8 cellular contexts compared by ENCODE assay signal in the genomic region with DNA sequence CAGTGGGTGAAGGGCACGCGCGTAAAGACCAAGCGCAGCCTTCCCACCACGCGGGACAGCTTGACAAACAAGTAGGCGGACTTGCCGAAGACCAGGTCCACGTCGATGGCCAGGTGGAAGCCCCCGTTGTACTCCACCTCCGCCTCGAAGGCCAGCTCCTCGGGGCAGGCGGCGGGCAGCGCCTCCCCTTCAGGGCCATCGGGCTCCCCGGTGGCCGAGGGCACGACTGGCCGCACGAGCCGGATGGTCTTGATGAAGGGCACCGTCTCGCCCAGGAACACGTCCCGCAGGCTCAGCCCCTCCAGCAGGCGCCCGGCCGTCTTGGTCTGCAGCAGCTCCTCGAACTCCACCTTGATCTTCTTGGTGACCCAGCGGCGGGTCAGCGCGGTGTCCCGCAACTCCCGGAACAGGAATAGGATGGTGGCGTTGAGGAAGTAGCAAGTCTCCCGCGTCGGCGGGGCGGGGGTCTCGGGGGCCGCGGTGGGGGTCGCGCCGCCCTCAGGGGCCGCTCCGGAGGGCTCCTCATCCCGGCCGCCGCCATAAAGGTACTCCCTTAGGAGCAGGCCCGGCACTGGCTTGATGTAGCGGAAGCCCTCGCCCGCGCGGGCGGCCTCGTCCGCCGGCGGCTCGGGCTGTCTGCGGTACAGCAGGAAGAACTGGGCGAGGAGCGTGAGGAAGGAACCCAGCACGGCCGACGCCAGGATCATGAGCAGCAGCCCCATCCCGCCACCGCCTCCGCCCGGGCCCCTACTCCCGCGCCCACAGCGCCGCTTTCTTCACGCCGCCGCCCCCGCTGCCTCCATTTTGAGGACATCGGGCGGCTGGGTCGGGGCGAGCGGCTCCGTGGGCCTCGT. TPM values are rescaled to one million over a fixed set of nuclear protein-coding genes. Genes with fewer than 3 reads are reported as not detected.
DNase-seq lines count a peak whose midpoint lies in the region; ATAC-seq and TF ChIP-seq lines count a peak whose summit lies in the region.

No MANE protein-coding gene starts in this region.

- no peaks in the 10 kb centered on the region for H3K36me3 ChIP-seq in kidney epithelial cell (ENCODE audit: control insufficient read depth, insufficient read depth, low read length)
- H3K36me3 ChIP-seq in smooth muscle cell (ENCODE audit: low read depth), result no peaks in the 10 kb centered on the region

- peak overlapping the region; percentile 87 for H3K27ac Mint-ChIP-seq in chondrocyte (ENCODE audit: unreplicated experiment)

- H3K4me3 Mint-ChIP-seq in chondrocyte (ENCODE audit: unreplicated experiment), result peak overlapping the region; percentile 89

- H3K9me3 ChIP-seq in smooth muscle cell (replicated peaks; ENCODE audit: low read depth), result no peaks in the 10 kb centered on the region

- TF ChIP-seq CTCF in chondrocyte (IDR thresholded peaks at IDR 0.05) (no peak), kidney epithelial cell (IDR thresholded peaks at IDR 0.05; ENCODE audit: insufficient read depth, low read length, poor library complexity, severe bottlenecking) (no peak), smooth muscle cell (IDR thresholded peaks at IDR 0.05; ENCODE audit: borderline replicate concordance, insufficient read depth, poor library complexity, severe bottlenecking) (no peak)

- H3K4me2 ChIP-seq in smooth muscle cell, result peak overlapping the region; percentile 97

- H3K4me3 ChIP-seq in kidney epithelial cell (ENCODE audit: low read depth, low read length) (peak overlapping the region; percentile 93), smooth muscle cell (peak overlapping the region; percentile 91)

- H3K9me3 Mint-ChIP-seq in chondrocyte (ENCODE audit: low read depth), result no peaks in the 10 kb centered on the region

- peak; percentile 32 for ATAC-seq in GM19438 (IDR thresholded peaks at IDR 0.05; ENCODE audit: low read depth, unreplicated experiment)
- ATAC-seq in HG03432 (IDR thresholded peaks at IDR 0.05; ENCODE audit: unreplicated experiment), result peak; percentile 39

- H3K9ac ChIP-seq in smooth muscle cell (ENCODE audit: low read depth), result peak overlapping the region; percentile 84

- no peaks in the 10 kb centered on the region for H3F3A ChIP-seq in smooth muscle cell (ENCODE audit: low read depth)

- H3K27me3 ChIP-seq in kidney epithelial cell (ENCODE audit: control insufficient read depth, insufficient read depth, low read length), result no peaks in the 10 kb centered on the region
- peaks cover 29% of the 10 kb centered on the region for H3K27me3 ChIP-seq in smooth muscle cell (ENCODE audit: low read depth)

- H4K20me1 ChIP-seq in smooth muscle cell (ENCODE audit: low read depth), result peaks cover 50% of the 10 kb centered on the region

- peaks cover 14% of the 10 kb centered on the region for H3K27me3 Mint-ChIP-seq in chondrocyte (ENCODE audit: low read depth)

- H3K79me2 ChIP-seq in smooth muscle cell (ENCODE audit: low read depth), result peaks cover 52% of the 10 kb centered on the region

- H3K27ac ChIP-seq in smooth muscle cell (ENCODE audit: low read depth), result peak overlapping the region; percentile 90

- no peaks in the 10 kb centered on the region for H3K36me3 Mint-ChIP-seq in chondrocyte (ENCODE audit: low read depth)

- H3K4me1 Mint-ChIP-seq in chondrocyte (ENCODE audit: low read depth), result peaks cover 39% of the 10 kb centered on the region

- WGBS in smooth muscle cell (ENCODE audit: low lambda C conversion rate), result under 1% methylated on average over 66 of the region's 92 CpGs

- peak overlapping the region; percentile 95 for H2AFZ ChIP-seq in smooth muscle cell (ENCODE audit: low read depth)

- DNase-seq in DMS53 (lab: John Stamatoyannopoulos, UW), result peak; percentile 79
- peak; percentile 5 for DNase-seq in T-helper 22 cell (ENCODE audit: low read depth)
- DNase-seq in chondrocyte (ENCODE audit: low spot score), result no peak
- no peak for DNase-seq in kidney epithelial cell (ENCODE audit: low read depth)
- DNase-seq in smooth muscle cell (lab: John Stamatoyannopoulos, UW; ENCODE audit: unreplicated experiment), result peak; percentile 66
- no peak for DNase-seq in NCI-H2196 (lab: John Stamatoyannopoulos, UW; ENCODE audit: unreplicated experiment)

- H3K4me1 ChIP-seq in smooth muscle cell (ENCODE audit: low read depth), result peaks cover 15% of the 10 kb centered on the region

RNA-seq across cellular contexts. Expression of a gene that starts 0.5 kb away (rescaled TPM):
- total RNA-seq in chondrocyte, result 34.9 to 40.5 TPM (median 36.3 TPM) in 3 replicates
- 30.9 and 84.7 TPM in 2 replicates for total RNA-seq in kidney epithelial cell
- 20.5 and 22.1 TPM in 2 replicates for total RNA-seq in smooth muscle cell
- polyA plus RNA-seq in smooth muscle cell, result 5.2 and 6.3 TPM in 2 replicates

Comparison
In these comparisons a context has a peak if more than half of its experiments do, and no peak if none do; other contexts are left out.
1. DNase-seq: peak in DMS53 (single experiment), T-helper 22 cell (single experiment) and smooth muscle cell (single experiment); none in chondrocyte (single experiment), kidney epithelial cell (single experiment) and NCI-H2196 (single experiment).